ENCODE assay signal across 10 cellular contexts in genomic region chr7:100432621-100433275, GRCh38. TPM values are rescaled to one million over a fixed set of nuclear protein-coding genes. Genes with fewer than 3 reads are reported as not detected.
A peak's percentile ranks its signal among the peaks of the same experiment; 100 is the strongest.
DNase-seq lines count a peak whose midpoint lies in the region; ATAC-seq and TF ChIP-seq lines count a peak whose summit lies in the region.
"Had no signal": no experiment of that assay in that cellular context is flagged by ENCODE, and none has a peak within 500 bp of the region (broad histone marks: within the 10 kb centered on the region; RNA-seq: fewer than 3 reads in every experiment).

No MANE protein-coding gene starts in this region.

- H3K4me1 ChIP-seq in A673 (ENCODE audit: insufficient read depth, low read length, poor library complexity, severe bottlenecking): peaks cover 23% of the 10 kb centered on the region
- no peaks in the 10 kb centered on the region for H3K4me1 ChIP-seq in H9 (ENCODE audit: insufficient read depth, low read length)
- H3K4me1 ChIP-seq in vagina: peaks cover 45% of the 10 kb centered on the region
- H3K4me1 ChIP-seq in psoas muscle: peaks cover 31% of the 10 kb centered on the region

- H4K20me1 ChIP-seq in H9 (ENCODE audit: control insufficient read depth, insufficient read depth, insufficient read length): no peaks in the 10 kb centered on the region

- no peak overlapping the region for H4K5ac ChIP-seq in H9 (ENCODE audit: insufficient read length, low read depth, low read length)

- H3K56ac ChIP-seq in H9 (ENCODE audit: insufficient read length, low read depth, low read length): no peak overlapping the region

- H3K36me3 Mint-ChIP-seq in H9 (ENCODE audit: insufficient read depth in 1 of 3, low read depth in 3 of 3): peaks cover 37 to 54% (median 40%) of the 10 kb centered on the region in 3 experiments
- H3K36me3 Mint-ChIP-seq in activated naive CD8-positive, alpha-beta T cell: peaks cover 8% of the 10 kb centered on the region
- peaks cover 5 to 41% (median 9%) of the 10 kb centered on the region in 3 donors for H3K36me3 Mint-ChIP-seq in naive thymus-derived CD8-positive, alpha-beta T cell

- POLR2A ChIA-PET in A673 (lab: Charles Lee; ENCODE audit: low non-redundant PET): no interaction called here
- POLR2A ChIA-PET in naive thymus-derived CD8-positive, alpha-beta T cell (lab: Charles Lee): no interaction called here

- no peak overlapping the region for H3K4ac ChIP-seq in H9 (ENCODE audit: low read depth, low read length)

- WGBS in H9 (ENCODE audit: extremely low coverage, insufficient read length, low lambda C conversion rate): no CpG with 5 or more reads among the region's 21 CpGs
- 75 to 81% (median 78%) methylated on average over 21 of the region's 21 CpGs for whole genome bisulfite sequencing in psoas muscle, 3 donors

- BruUV-seq in A673 (replicated peaks; lab: Mats Ljungman, UMichigan): no TSS peak

- CTCF ChIA-PET in A673 (lab: Charles Lee): no interaction called here

- H3K9me3 Mint-ChIP-seq in H9: peaks cover 2 to 12% of the 10 kb centered on the region in 2 experiments; a peak in 3 of 5 replicates
- H3K9me3 Mint-ChIP-seq in activated naive CD8-positive, alpha-beta T cell (ENCODE audit: low read depth): no peaks in the 10 kb centered on the region
- H3K9me3 Mint-ChIP-seq in naive thymus-derived CD8-positive, alpha-beta T cell: peaks cover 0 to 6% (median 0%) of the 10 kb centered on the region in 9 donors

- intact Hi-C loops in A673 (cut with micrococcal nuclease; ENCODE audit: unreplicated experiment) (no loop called here), vagina (cut with DNase I) (no loop called here), psoas muscle (cut with DNase I) (no loop called here)

- TF ChIP-seq CTCF in A673 (conservative IDR thresholded peaks at IDR 0.05; ENCODE audit: low read depth, low read length) (no peak), H9 (conservative IDR thresholded peaks at IDR 0.05) (no peak), vagina (IDR thresholded peaks at IDR 0.05) (no peak), psoas muscle (IDR thresholded peaks at IDR 0.05) (no peak)

- no peak overlapping the region for H2AK5ac ChIP-seq in H9 (ENCODE audit: insufficient read length, low read length)

- no peak overlapping the region for H3K14ac ChIP-seq in H9 (ENCODE audit: insufficient read depth, low read length)

- H3K27ac ChIP-seq in A673 (ENCODE audit: low read depth, low read length, poor library complexity, severe bottlenecking) (peak overlapping the region; percentile 99), H9 (ENCODE audit: insufficient read length, low read depth, low read length) (no peak overlapping the region), vagina (no peak overlapping the region), psoas muscle (no peak overlapping the region)

- H3K79me1 ChIP-seq in H9 (ENCODE audit: insufficient read depth, low read depth, low read length, poor library complexity, severe bottlenecking): peaks cover 3% of the 10 kb centered on the region

- peak overlapping the region; percentile 21 to 86; a peak in 4 of 5 replicates for H3K4me3 Mint-ChIP-seq in H9
- H3K4me3 Mint-ChIP-seq in activated naive CD8-positive, alpha-beta T cell: peak overlapping the region; percentile 93
- peak overlapping the region in 9 of 10 donors; percentile 25 to 94 (median 78) for H3K4me3 Mint-ChIP-seq in naive thymus-derived CD8-positive, alpha-beta T cell

- H2BK120ac ChIP-seq in H9 (ENCODE audit: low read depth, low read length, poor library complexity, severe bottlenecking): no peak overlapping the region

- H3K9me3 ChIP-seq in A673 (ENCODE audit: low read depth, low read length, poor library complexity, severe bottlenecking) (peaks cover 2% of the 10 kb centered on the region), H9 (ENCODE audit: control insufficient read depth, low read depth, low read length) (no peaks in the 10 kb centered on the region), vagina (no peaks in the 10 kb centered on the region), psoas muscle (no peaks in the 10 kb centered on the region)

- no peak overlapping the region for H3K23ac ChIP-seq in H9 (ENCODE audit: insufficient read length, low read depth, low read length)

- no peak overlapping the region for H2BK5ac ChIP-seq in H9 (ENCODE audit: insufficient read length, low read length)

- H3K27me3 ChIP-seq in A673 (replicated peaks; ENCODE audit: insufficient read depth, low read depth, low read length, poor library complexity) (no peaks in the 10 kb centered on the region), H9 (ENCODE audit: insufficient read depth, low read length) (no peaks in the 10 kb centered on the region), vagina (no peaks in the 10 kb centered on the region), psoas muscle (ENCODE audit: insufficient read depth in 3 of 3, low read length in 2 of 3) (no peaks in the 10 kb centered on the region)

- H2BK12ac ChIP-seq in H9 (ENCODE audit: insufficient read length, low read depth, low read length): no peak overlapping the region

- no peak overlapping the region for H4K8ac ChIP-seq in H9 (replicated peaks; ENCODE audit: insufficient read length, low read depth, low read length)

- no peak overlapping the region for H3T11ph ChIP-seq in H9 (ENCODE audit: low read length)

- H3K9ac ChIP-seq in H9 (ENCODE audit: extremely low read depth, insufficient read length, low read length): no peak overlapping the region

- H2BK20ac ChIP-seq in H9 (ENCODE audit: low read depth, low read length, poor library complexity, severe bottlenecking): no peak overlapping the region

- DNase-seq in A673 (ENCODE audit: low spot score): no peak
- no peak for DNase-seq in H9
- no peak for DNase-seq in naive thymus-derived CD8-positive, alpha-beta T cell
- DNase-seq in vagina (ENCODE audit: extremely low spot score in 2 of 2): no peak
- DNase-seq in psoas muscle: no peak
- no peak for DNase-seq in activated CD8-positive, alpha-beta memory T cell treated with anti-CD3 and anti-CD28 coated beads for 24 hours
- no peak for DNase-seq in inferior parietal cortex (ENCODE audit: extremely low spot score)
- DNase-seq: NCI-H2171, SHP77 treated with DMSO at 0.1 percent for 48 hours had no signal

- peaks cover 45 to 46% of the 10 kb centered on the region in 2 experiments for H3K4me1 Mint-ChIP-seq in H9
- peaks cover 46% of the 10 kb centered on the region for H3K4me1 Mint-ChIP-seq in activated naive CD8-positive, alpha-beta T cell (ENCODE audit: low read depth)
- H3K4me1 Mint-ChIP-seq in naive thymus-derived CD8-positive, alpha-beta T cell: peaks cover 32 to 71% (median 64%) of the 10 kb centered on the region in 4 donors

- H3K79me2 ChIP-seq in H9 (ENCODE audit: insufficient read depth, low read length): no peaks in the 10 kb centered on the region; the same call in 1 of the 2 replicates

- TF ChIP-seq POLR2A in vagina (IDR thresholded peaks at IDR 0.05): no peak

- H2AFZ ChIP-seq in H9 (ENCODE audit: low read length): no peak overlapping the region

- H3K4me2 ChIP-seq in H9 (ENCODE audit: insufficient read depth, insufficient read length, low read length): peak overlapping the region; percentile 8

- H4K91ac ChIP-seq in H9 (ENCODE audit: insufficient read length, low read depth, low read length): no peak overlapping the region

- peaks cover 16% of the 10 kb centered on the region for H3K27me3 Mint-ChIP-seq in H9 (ENCODE audit: low read depth)
- no peaks in the 10 kb centered on the region for H3K27me3 Mint-ChIP-seq in activated naive CD8-positive, alpha-beta T cell
- H3K27me3 Mint-ChIP-seq in naive thymus-derived CD8-positive, alpha-beta T cell: peaks cover 0 to 11% (median 0%) of the 10 kb centered on the region in 5 donors

- H3K23me2 ChIP-seq in H9 (ENCODE audit: insufficient read length, low read depth, low read length, poor library complexity, severe bottlenecking): peaks cover 11% of the 10 kb centered on the region

- no peak overlapping the region for H3K18ac ChIP-seq in H9 (ENCODE audit: insufficient read length, low read depth, low read length)

- no peak overlapping the region for H2BK15ac ChIP-seq in H9 (ENCODE audit: low read depth, low read length)

- no peak for ATAC-seq in naive thymus-derived CD8-positive, alpha-beta T cell
- no peak for ATAC-seq in psoas muscle

- peaks cover 41% of the 10 kb centered on the region for H3K36me3 ChIP-seq in A673 (ENCODE audit: insufficient read depth, low read length, poor library complexity, severe bottlenecking)
- peaks cover 0 to 16% of the 10 kb centered on the region in 2 donors for H3K36me3 ChIP-seq in vagina
- H3K36me3 ChIP-seq in psoas muscle (ENCODE audit: insufficient read depth in 1 of 2, low read depth in 1 of 2): peaks cover 0 to 35% of the 10 kb centered on the region in 2 donors

- peak overlapping the region; percentile 93 for H3K4me3 ChIP-seq in A673 (ENCODE audit: low read depth, low read length, poor library complexity, severe bottlenecking)
- no peak overlapping the region for H3K4me3 ChIP-seq in vagina
- H3K4me3 ChIP-seq in psoas muscle: no peak overlapping the region

- H3K27ac Mint-ChIP-seq in H9: peak overlapping the region; percentile 61 to 89 (median 85); a peak in 5 of 7 replicates
- peak overlapping the region; percentile 92 for H3K27ac Mint-ChIP-seq in activated naive CD8-positive, alpha-beta T cell
- H3K27ac Mint-ChIP-seq in naive thymus-derived CD8-positive, alpha-beta T cell: peak overlapping the region in 9 of 10 donors; percentile 81 to 95 (median 91)

RNA-seq across cellular contexts. Expression of gene MEPCE, which starts 3.1 kb away (rescaled TPM):
- 65.3 and 85.9 TPM in 2 replicates for total RNA-seq in A673 (2021)
- 68.0 and 69.0 TPM in 2 replicates for total RNA-seq in H9 (2021)
- total RNA-seq in naive thymus-derived CD8-positive, alpha-beta T cell: 10 to 100 TPM; 64.8 to 66.8 TPM
- polyA plus RNA-seq in naive thymus-derived CD8-positive, alpha-beta T cell: 10 to 100 TPM in 2 of 3 donors, 1 to 10 TPM in 1; 9.7 to 15.8 (median 11.3) TPM
- 38.3 TPM for total RNA-seq in vagina
- 10 to 100 TPM; 27.2 to 41.5 (median 36.9) TPM for total RNA-seq in psoas muscle
- 10 to 100 TPM; 28.7 to 40.5 (median 29.5) TPM for polyA plus RNA-seq in psoas muscle

RNA-seq across cellular contexts. Expression of gene PPP1R35, which starts 3.5 kb away (rescaled TPM):
- total RNA-seq in A673 (2021) (27.3 and 37.3 TPM in 2 replicates), H9 (2021) (37.4 and 40.2 TPM in 2 replicates), vagina (24.6 TPM), psoas muscle (10 to 100 TPM in 3 of 4 donors, 1 to 10 TPM in 1; 8.0 to 17.9 (median 13.0) TPM)
- total RNA-seq in naive thymus-derived CD8-positive, alpha-beta T cell: 10 to 100 TPM; 63.8 to 73.0 TPM
- polyA plus RNA-seq in naive thymus-derived CD8-positive, alpha-beta T cell: 10 to 100 TPM; 20.7 to 40.6 (median 27.0) TPM
- polyA plus RNA-seq in psoas muscle: 10 to 100 TPM in 2 of 3 donors, 1 to 10 TPM in 1; 9.8 to 22.4 (median 12.8) TPM

RNA-seq across cellular contexts. Expression of gene ZCWPW1, which starts 4.2 kb away (rescaled TPM):
- total RNA-seq in A673 (2021): 0.45 and 1.1 TPM in 2 replicates
- 1.1 and 1.3 TPM in 2 replicates for total RNA-seq in H9 (2021)
- 10 to 100 TPM; 15.6 to 18.4 TPM for total RNA-seq in naive thymus-derived CD8-positive, alpha-beta T cell
- polyA plus RNA-seq in naive thymus-derived CD8-positive, alpha-beta T cell: 1 to 10 TPM; 3.1 to 9.3 (median 5.5) TPM
- 5.9 TPM for total RNA-seq in vagina
- 1 to 10 TPM; 3.5 to 5.6 (median 3.7) TPM for total RNA-seq in psoas muscle
- polyA plus RNA-seq in psoas muscle: 10 to 100 TPM in 1 of 3 donors, 1 to 10 TPM in 2; 5.5 to 13.2 (median 5.9) TPM

RNA-seq across cellular contexts. Expression of gene SPACDR, which starts 31.3 kb away (rescaled TPM):
- total RNA-seq in A673 (2021): 2.9 and 3.9 TPM in 2 replicates
- 0.39 TPM in 1 of 2 replicates, not detected in the other for total RNA-seq in H9 (2021)
- 1 to 10 TPM; 4.0 to 4.5 TPM for total RNA-seq in naive thymus-derived CD8-positive, alpha-beta T cell
- under 1 TPM in 2 of 3 donors, not detected in 1; 0.28 to 0.56 TPM for polyA plus RNA-seq in naive thymus-derived CD8-positive, alpha-beta T cell
- total RNA-seq in vagina: not detected
- not detected for total RNA-seq in psoas muscle
- under 1 TPM in 2 of 3 donors, not detected in 1; 0.17 to 0.25 TPM for polyA plus RNA-seq in psoas muscle

RNA-seq across cellular contexts. Expression of gene TSC22D4, which starts 46.3 kb away (rescaled TPM):
- total RNA-seq in A673 (2021) (69.0 and 71.0 TPM in 2 replicates), H9 (2021) (17.2 and 17.5 TPM in 2 replicates), vagina (34.6 TPM), psoas muscle (10 to 100 TPM; 15.7 to 23.6 (median 17.6) TPM)
- total RNA-seq in naive thymus-derived CD8-positive, alpha-beta T cell: 100 to 1,000 TPM; 128 to 129 TPM
- 10 to 100 TPM; 30.3 to 35.9 (median 31.0) TPM for polyA plus RNA-seq in naive thymus-derived CD8-positive, alpha-beta T cell
- polyA plus RNA-seq in psoas muscle: 10 to 100 TPM; 16.4 to 24.8 (median 16.7) TPM
